9 cellular contexts compared by ENCODE assay signal in genomic region chr3:114214542-114215341, GRCh38. TPM values are rescaled to one million over a fixed set of nuclear protein-coding genes. Genes with fewer than 3 reads are reported as not detected.
A peak's percentile ranks its signal among the peaks of the same experiment; 100 is the strongest.
DNase-seq lines count a peak whose midpoint lies in the region; ATAC-seq and TF ChIP-seq lines count a peak whose summit lies in the region.
"Had no signal": no experiment of that assay in that cellular context is flagged by ENCODE, and none has a peak within 500 bp of the region (broad histone marks: within the 10 kb centered on the region; RNA-seq: fewer than 3 reads in every experiment).

No MANE protein-coding gene starts in this region.

- peaks cover 8% of the 10 kb centered on the region for H3K4me1 ChIP-seq in adipocyte (ENCODE audit: control insufficient read depth, insufficient read depth, low read length)
- peaks cover 13% of the 10 kb centered on the region for H3K4me1 ChIP-seq in neural progenitor cell

- no peaks in the 10 kb centered on the region for H4K20me1 ChIP-seq in neural progenitor cell (ENCODE audit: low read depth)

- ATAC-seq in GM18502 (IDR thresholded peaks at IDR 0.05; ENCODE audit: poor library complexity, unreplicated experiment) = peak; percentile 32
- ATAC-seq in HG03064 (IDR thresholded peaks at IDR 0.05; ENCODE audit: low read depth, unreplicated experiment) = peak; percentile 14
- ATAC-seq in GM21786 (IDR thresholded peaks at IDR 0.05; ENCODE audit: unreplicated experiment) = no peak
- no peak for ATAC-seq in HG03565 (IDR thresholded peaks at IDR 0.05; ENCODE audit: unreplicated experiment)
- ATAC-seq in HG02571 (IDR thresholded peaks at IDR 0.05; ENCODE audit: unreplicated experiment) = no peak

- H3K9ac ChIP-seq in adipocyte (ENCODE audit: low read length) (no peak overlapping the region), neural progenitor cell (no peak overlapping the region)

- H3K4me2 ChIP-seq in neural progenitor cell = peak overlapping the region; percentile 29

- peak overlapping the region; percentile 72 for H3K4me3 ChIP-seq in adipocyte (ENCODE audit: low read length)
- H3K4me3 ChIP-seq in neural progenitor cell = no peak overlapping the region

- peaks cover 13% of the 10 kb centered on the region for H3K4me1 Mint-ChIP-seq in neural progenitor cell

- DNase-seq in adipocyte (ENCODE audit: low read depth) = no peak
- DNase-seq in neural progenitor cell (ENCODE audit: low spot score) = no peak
- DNase-seq in iPS-NIHi7 (ENCODE audit: extremely low spot score) = no peak

- H3K9me3 ChIP-seq in adipocyte (ENCODE audit: control insufficient read depth, low read length) = no peaks in the 10 kb centered on the region
- no peaks in the 10 kb centered on the region for H3K9me3 ChIP-seq in neural progenitor cell (ENCODE audit: low read depth)

- H3K27ac ChIP-seq in neural progenitor cell = no peak overlapping the region

- peak overlapping the region; percentile 58 for H2AFZ ChIP-seq in neural progenitor cell (replicated peaks)

- H3K27me3 Mint-ChIP-seq in neural progenitor cell (ENCODE audit: insufficient read depth, low read depth) = peaks cover 2% of the 10 kb centered on the region

- H3F3A ChIP-seq in neural progenitor cell (ENCODE audit: low read depth) = no peaks in the 10 kb centered on the region

- no peaks in the 10 kb centered on the region for H3K36me3 ChIP-seq in adipocyte (ENCODE audit: control insufficient read depth, insufficient read depth, low read length, severe bottlenecking)
- no peaks in the 10 kb centered on the region for H3K36me3 ChIP-seq in neural progenitor cell

- H3K36me3 Mint-ChIP-seq in neural progenitor cell = no peaks in the 10 kb centered on the region

- no peaks in the 10 kb centered on the region for H3K79me2 ChIP-seq in neural progenitor cell (ENCODE audit: low read depth)

- H3K27me3 ChIP-seq in adipocyte (replicated peaks; ENCODE audit: control insufficient read depth, insufficient read depth, low read length) (peaks cover 3% of the 10 kb centered on the region), neural progenitor cell (no peaks in the 10 kb centered on the region)

- TF ChIP-seq CTCF in neural progenitor cell (IDR thresholded peaks at IDR 0.05) = no peak

- no peak overlapping the region for H3K4me3 Mint-ChIP-seq in neural progenitor cell

- no peaks in the 10 kb centered on the region for H3K9me3 Mint-ChIP-seq in neural progenitor cell

- H3K27ac Mint-ChIP-seq in neural progenitor cell = no peak overlapping the region

RNA-seq across cellular contexts. Expression of gene ZNF80, which starts 22.6 kb away (rescaled TPM):
- total RNA-seq in neural progenitor cell (ENCODE audit: low replicate concordance) = not detected in 2 replicates
- total RNA-seq: M059J had no signal

RNA-seq across cellular contexts. Expression of gene DRD3, which starts 35.9 kb away (rescaled TPM):
- total RNA-seq in neural progenitor cell (ENCODE audit: low replicate concordance) = not detected in 2 replicates
- total RNA-seq: M059J had no signal

Comparison
In these comparisons a context has a peak if more than half of its experiments do, and no peak if none do; other contexts are left out.
1. ATAC-seq: peak in GM18502 (single experiment) and HG03064 (single experiment); none in GM21786 (single experiment), HG03565 (single experiment) and HG02571 (single experiment).